ENCODE assay signal across 13 cellular contexts in genomic region chr20:43388267-43389081, GRCh38.
A peak's percentile ranks its signal among the peaks of the same experiment; 100 is the strongest.
DNase-seq lines count a peak whose midpoint lies in the region; ATAC-seq and TF ChIP-seq lines count a peak whose summit lies in the region.
"Had no signal": no experiment of that assay in that cellular context is flagged by ENCODE, and none has a peak within 500 bp of the region (broad histone marks: within the 10 kb centered on the region; RNA-seq: fewer than 3 reads in every experiment).

No MANE protein-coding gene starts in this region.

- peaks cover 5% of the 10 kb centered on the region for H3K4me1 Mint-ChIP-seq in nephron progenitor cell
- H3K4me1 Mint-ChIP-seq: GM23338 had no signal

- H3K79me2 ChIP-seq in ACC112 (ENCODE audit: control insufficient read depth, insufficient read depth, low read length, unreplicated experiment), result no peaks in the 10 kb centered on the region

- H3K27ac Mint-ChIP-seq in nephron progenitor cell, result peak overlapping the region; percentile 94
- H3K27ac Mint-ChIP-seq: GM23338 had no signal

- H3K23ac ChIP-seq in IMR-90 (ENCODE audit: low read depth, low read length), result no peak overlapping the region

- no peak overlapping the region for H3K4me3 ChIP-seq in ACC112 (ENCODE audit: low read depth, low read length)
- no peak overlapping the region for H3K4me3 ChIP-seq in IMR-90 (ENCODE audit: insufficient read depth, low read depth, low read length)
- no peak overlapping the region for H3K4me3 ChIP-seq in fibroblast of the aortic adventitia (ENCODE audit: low read depth, low read length)
- no peak overlapping the region for H3K4me3 ChIP-seq in transverse colon
- H3K4me3 ChIP-seq: GM23338 had no signal

- H3K4me1 ChIP-seq in ACC112 (ENCODE audit: control insufficient read depth, insufficient read depth, low read length, unreplicated experiment) (peaks cover 7% of the 10 kb centered on the region), IMR-90 (ENCODE audit: control insufficient read depth, insufficient read depth, low read length) (no peaks in the 10 kb centered on the region), transverse colon (peaks cover 0 to 7% (median 1%) of the 10 kb centered on the region in 4 donors)
- H3K4me1 ChIP-seq: BE2C had no signal

- H3K4me2 ChIP-seq in IMR-90 (ENCODE audit: low read depth, low read length), result no peak overlapping the region
- H3K4me2 ChIP-seq: GM23338 had no signal

- H3K18ac ChIP-seq in IMR-90 (ENCODE audit: low read depth, low read length), result no peak overlapping the region

- no peak for TF ChIP-seq CTCF in IMR-90 (conservative IDR thresholded peaks at IDR 0.05; ENCODE audit: low read depth, low read length)
- no peak for TF ChIP-seq CTCF in fibroblast of the aortic adventitia (IDR thresholded peaks at IDR 0.05; ENCODE audit: insufficient read depth, low read length)
- no peak for TF ChIP-seq CTCF in nephron progenitor cell (IDR thresholded peaks at IDR 0.05)
- no peak for TF ChIP-seq CTCF in transverse colon (IDR thresholded peaks at IDR 0.05)

- CTCF ChIA-PET in IMR-90 (lab: Yijun Ruan, JAX), result interaction anchor here (0.7 kb wide), 1 partner anchor 23 kb away, joined by 5 read pairs; no protein-coding TSS in a partner anchor

- no peaks in the 10 kb centered on the region for H3K79me1 ChIP-seq in IMR-90 (ENCODE audit: low read depth in 1 of 2, low read length in 2 of 2)

- H2AK5ac ChIP-seq in IMR-90 (ENCODE audit: low read depth, low read length), result no peak overlapping the region

- in situ Hi-C loops in IMR-90 (cut with MboI; ENCODE audit: low sequenced_read_pairs), result no loop called here
- in situ Hi-C loops in transverse colon (cut with MboI; ENCODE audit: low pct_ligation_motif_present in 1 of 4, low pct_unique_long_range_greater_than_20kb in 1 of 4, low sequenced_read_pairs in 3 of 4), result no loop called here

- H3K9me3 ChIP-seq in IMR-90 (ENCODE audit: control insufficient read depth, insufficient read depth, low read length) (no peaks in the 10 kb centered on the region), transverse colon (no peaks in the 10 kb centered on the region)
- H3K9me3 ChIP-seq: BE2C had no signal

- H3K27me3 Mint-ChIP-seq in nephron progenitor cell (ENCODE audit: low read depth, poor library complexity), result peaks cover 11% of the 10 kb centered on the region

- H3K4ac ChIP-seq in IMR-90 (ENCODE audit: low read depth, low read length), result no peak overlapping the region

- POLR2A ChIA-PET in IMR-90 (lab: Charles Lee; ENCODE audit: unreplicated experiment), result no interaction called here

- H3K27me3 ChIP-seq in ACC112 (ENCODE audit: insufficient read depth, low read length), result no peaks in the 10 kb centered on the region
- H3K27me3 ChIP-seq in IMR-90 (ENCODE audit: control insufficient read depth, insufficient read depth, low read length), result no peaks in the 10 kb centered on the region; the same call in 1 of the 2 replicates
- H3K27me3 ChIP-seq in transverse colon, result no peaks in the 10 kb centered on the region

- H2BK5ac ChIP-seq in IMR-90 (ENCODE audit: low read depth, low read length, poor library complexity, severe bottlenecking), result no peak overlapping the region

- H3K36me3 ChIP-seq in ACC112 (ENCODE audit: insufficient read depth, low read length) (no peaks in the 10 kb centered on the region), IMR-90 (ENCODE audit: control insufficient read depth, insufficient read depth, low read length) (no peaks in the 10 kb centered on the region), transverse colon (no peaks in the 10 kb centered on the region)
- H3K36me3 ChIP-seq: BE2C had no signal

- H3K27ac ChIP-seq in ACC112 (ENCODE audit: low read depth, low read length) (no peak overlapping the region), IMR-90 (ENCODE audit: insufficient read depth, low read length) (no peak overlapping the region), transverse colon (peak overlapping the region in 2 of 4 donors; percentile 17 to 24), substantia nigra (ENCODE audit: low read depth, low read length, poor library complexity, severe bottlenecking) (no peak overlapping the region)

- DNase-seq in IMR-90 (peak; percentile 44), fibroblast of the aortic adventitia (ENCODE audit: low read depth) (peak; percentile 78), nephron progenitor cell (no peak), DMS153 treated with DMSO at 0.1 percent for 48 hours (lab: John Stamatoyannopoulos, UW; ENCODE audit: unreplicated experiment) (no peak), transverse colon (no peak), substantia nigra (lab: John Stamatoyannopoulos, UW) (no peak)
- DNase-seq: activated CD4-positive, alpha-beta T cell treated with anti-CD3 and anti-CD28 coated beads for 1 hour; BE2C; glutamatergic neuron; MV-4-11 had no signal

- dilution Hi-C loops in IMR-90 (cut with HindIII; ENCODE audit: low sequenced_read_pairs, unreplicated experiment), result no loop called here

- TF ChIP-seq EP300 in transverse colon (IDR thresholded peaks at IDR 0.05; ENCODE audit: low read depth), result no peak

- no TSS peak for BruUV-seq in IMR-90 (replicated peaks; lab: Mats Ljungman, UMichigan)

- no peak for TF ChIP-seq POLR2A in IMR-90 (IDR thresholded peaks at IDR 0.05; ENCODE audit: low read depth, low read length)
- TF ChIP-seq POLR2A in transverse colon (IDR thresholded peaks at IDR 0.05), result no peak

- H3K14ac ChIP-seq in IMR-90 (replicated peaks; ENCODE audit: low read depth, low read length), result no peak overlapping the region

- no peak overlapping the region for H2AK9ac ChIP-seq in IMR-90 (replicated peaks; ENCODE audit: low read depth, low read length, poor library complexity)

- H2AFZ ChIP-seq in ACC112 (ENCODE audit: low read length, unreplicated experiment) (peak overlapping the region; percentile 44), IMR-90 (replicated peaks; ENCODE audit: low read length, poor library complexity) (no peak overlapping the region)
- H2AFZ ChIP-seq: GM23338 had no signal

- no peaks in the 10 kb centered on the region for H3K9me3 Mint-ChIP-seq in nephron progenitor cell

- no peak overlapping the region for H3K9ac ChIP-seq in IMR-90 (ENCODE audit: low read depth, low read length)

- no peak overlapping the region for H4K91ac ChIP-seq in IMR-90 (ENCODE audit: insufficient read depth, low read depth, low read length)

- no peaks in the 10 kb centered on the region for H3K9me1 ChIP-seq in IMR-90 (ENCODE audit: insufficient read depth, low read length)

- no peak overlapping the region for H4K8ac ChIP-seq in IMR-90 (ENCODE audit: low read depth in 2 of 2, low read length in 2 of 2)

- H4K5ac ChIP-seq in IMR-90 (ENCODE audit: low read depth, low read length), result no peak overlapping the region

- H4K20me1 ChIP-seq in IMR-90 (ENCODE audit: insufficient read depth, low read length), result no peaks in the 10 kb centered on the region

- H3K56ac ChIP-seq in IMR-90 (ENCODE audit: extremely low read depth, insufficient read depth, low read length), result no peak overlapping the region

- ATAC-seq in IMR-90 (ENCODE audit: low read depth) (no peak), GM19395 (IDR thresholded peaks at IDR 0.05; ENCODE audit: unreplicated experiment) (no peak)
- ATAC-seq: GM23338 had no signal

- no peak overlapping the region for H2BK15ac ChIP-seq in IMR-90 (ENCODE audit: low read depth, low read length)

- H2BK20ac ChIP-seq in IMR-90 (ENCODE audit: low read depth, low read length), result no peak overlapping the region

- H3K4me3 Mint-ChIP-seq in nephron progenitor cell, result no peak overlapping the region
- H3K4me3 Mint-ChIP-seq: GM23338 had no signal

- no peak for TF ChIP-seq RAD21 in IMR-90 (IDR thresholded peaks at IDR 0.05; ENCODE audit: low read length)

- H3K36me3 Mint-ChIP-seq in nephron progenitor cell (ENCODE audit: low read depth), result no peaks in the 10 kb centered on the region

- H2BK120ac ChIP-seq in IMR-90 (ENCODE audit: low read depth, low read length), result no peak overlapping the region

- WGBS in IMR-90 (ENCODE audit: extremely low coverage in 2 of 2, insufficient read length in 1 of 2), 2 experiments, result 61% methylated on average over 7 of the region's 16 CpGs; no CpG with 5 or more reads in 1 of the 2 experiments
- 61 to 63% methylated on average over 8 to 16 of the region's 16 CpGs for WGBS in transverse colon (ENCODE audit: low coverage in 1 of 2), 2 donors

- intact Hi-C loops in IMR-90 (cut with micrococcal nuclease), result no loop called here
- intact Hi-C loops in transverse colon (cut with DNase I; ENCODE audit: low total_unique reads), result no loop called here

TF ChIP-seq in IMR-90, 13 proteins besides CTCF, POLR2A, EP300 and RAD21:
- TF ChIP-seq USF2 (IDR thresholded peaks at IDR 0.05; ENCODE audit: low read depth, low read length) (no peak), RCOR1 (IDR thresholded peaks at IDR 0.05; ENCODE audit: insufficient replicate concordance, low read length) (no peak), MAZ (IDR thresholded peaks at IDR 0.05; ENCODE audit: borderline replicate concordance, low read depth, low read length) (no peak), BHLHE40 (IDR thresholded peaks at IDR 0.05; ENCODE audit: low read depth, low read length) (no peak), RFX5 (IDR thresholded peaks at IDR 0.05; ENCODE audit: low read depth, low read length) (no peak)
TF ChIP-seq in IMR-90: peak in this region for 0.

Comparison
In these comparisons a context has a peak if more than half of its experiments do, and no peak if none do; other contexts are left out.
1. DNase-seq: peak in IMR-90 (single experiment) and fibroblast of the aortic adventitia (single experiment); none in nephron progenitor cell (single experiment), DMS153 treated with DMSO at 0.1 percent for 48 hours (single experiment), transverse colon (single experiment) and substantia nigra (0 of 49).